Comparison of ENCODE assay signal across 28 cellular contexts in the genomic region with DNA sequence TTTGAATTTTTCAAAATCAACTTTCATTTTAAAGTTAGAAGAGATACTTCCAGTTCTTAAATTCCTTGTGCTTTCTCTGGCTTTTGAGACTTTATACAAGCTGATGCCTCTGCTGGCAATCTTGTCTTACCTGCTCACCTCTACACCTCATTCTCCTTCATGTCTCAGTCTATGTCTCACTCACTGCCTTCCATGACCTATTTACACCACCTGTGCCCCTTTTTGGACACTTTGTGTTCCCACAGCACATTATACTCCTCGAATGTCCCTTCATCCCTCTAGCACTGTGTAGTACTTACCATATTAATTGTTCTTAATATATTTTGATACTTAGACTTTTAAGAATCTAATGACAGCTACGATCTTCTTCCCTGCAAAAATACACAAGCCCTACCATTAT.
"Had no signal": no experiment of that assay in that cellular context is flagged by ENCODE, and none has a peak within 500 bp of the region (broad histone marks: within the 10 kb centered on the region; RNA-seq: fewer than 3 reads in every experiment).

No MANE protein-coding gene starts in this region.

- H3K4me1 ChIP-seq: prostate gland, uterus had no signal

- H3K27ac Mint-ChIP-seq: effector memory CD8-positive, alpha-beta T cell; mesothelial cell of epicardium; naive B cell; natural killer cell treated with Interleukin-12 subunit alpha and Interleukin-12 subunit beta and Interleukin-15 and Interleukin-18, amount 100 ng/mL, for 72 hours; stimulated activated memory B cell treated with anti-CD40 and anti-IgM and Interleukin-4, amounts not matched to agents 10 μg/mL and 1 μg/mL and 100 μg/mL, for 72 hours had no signal

- H3K9me3 ChIP-seq: esophagus squamous epithelium, heart right ventricle, left lung, mucosa of descending colon, prostate gland, spleen, thoracic aorta, tibial nerve, upper lobe of right lung, uterus had no signal

- ATAC-seq: effector memory CD8-positive, alpha-beta T cell; heart right ventricle; left cardiac atrium; left lung; mucosa of descending colon; natural killer cell treated with Interleukin-12 subunit alpha and Interleukin-12 subunit beta and Interleukin-15 and Interleukin-18, amount 100 ng/mL, for 72 hours; right cardiac atrium; stimulated activated memory B cell treated with anti-CD40 and anti-IgM and Interleukin-4, amounts not matched to agents 10 μg/mL and 1 μg/mL and 100 μg/mL, for 72 hours; stimulated activated naive CD8-positive, alpha-beta T cell treated with anti-CD3 and anti-CD28 coated beads, Interleukin-15, Interleukin-2, amounts not matched to agents 100 U/mL and 50 U/mL, for 24 hours; upper lobe of right lung had no signal

- H3K9me3 Mint-ChIP-seq: effector memory CD8-positive, alpha-beta T cell; mesothelial cell of epicardium; naive B cell; natural killer cell treated with Interleukin-12 subunit alpha and Interleukin-12 subunit beta and Interleukin-15 and Interleukin-18, amount 100 ng/mL, for 72 hours; neural crest cell; stimulated activated memory B cell treated with anti-CD40 and anti-IgM and Interleukin-4, amounts not matched to agents 10 μg/mL and 1 μg/mL and 100 μg/mL, for 72 hours had no signal

- H3K27ac ChIP-seq: esophagus squamous epithelium, heart right ventricle, left lung, prostate gland, skin epidermis, spleen, thoracic aorta, tibial nerve, upper lobe of right lung, uterus had no signal

- H3K4me1 Mint-ChIP-seq: stimulated activated memory B cell treated with anti-CD40 and anti-IgM and Interleukin-4, amounts not matched to agents 10 μg/mL and 1 μg/mL and 100 μg/mL, for 72 hours had no signal

- FAIRE-seq: endometrium, islet of Langerhans had no signal

- H3K4me3 ChIP-seq: esophagus squamous epithelium, heart right ventricle, left lung, mucosa of descending colon, prostate gland, skin epidermis, spleen, thoracic aorta, tibial nerve, upper lobe of right lung, uterus had no signal

- H3K27me3 Mint-ChIP-seq: effector memory CD8-positive, alpha-beta T cell; naive B cell; natural killer cell treated with Interleukin-12 subunit alpha and Interleukin-12 subunit beta and Interleukin-15 and Interleukin-18, amount 100 ng/mL, for 72 hours; stimulated activated memory B cell treated with anti-CD40 and anti-IgM and Interleukin-4, amounts not matched to agents 10 μg/mL and 1 μg/mL and 100 μg/mL, for 72 hours had no signal

- H3K36me3 ChIP-seq: prostate gland, thoracic aorta, uterus had no signal

- H3K27me3 ChIP-seq: esophagus squamous epithelium, heart right ventricle, left lung, spleen, tibial nerve, upper lobe of right lung, uterus had no signal

- H3K4me3 Mint-ChIP-seq: effector memory CD8-positive, alpha-beta T cell; mesothelial cell of epicardium; naive B cell; natural killer cell treated with Interleukin-12 subunit alpha and Interleukin-12 subunit beta and Interleukin-15 and Interleukin-18, amount 100 ng/mL, for 72 hours; neural crest cell; stimulated activated memory B cell treated with anti-CD40 and anti-IgM and Interleukin-4, amounts not matched to agents 10 μg/mL and 1 μg/mL and 100 μg/mL, for 72 hours had no signal

- DNase-seq: cortex of kidney; effector memory CD8-positive, alpha-beta T cell; esophagus squamous epithelium; foreskin melanocyte; glutamatergic neuron; heart right ventricle; hippocampal formation; left cardiac atrium; left lung; mesenchymal stem cell; mucosa of descending colon; naive B cell; right cardiac atrium; spleen; stimulated activated CD4-positive, alpha-beta T cell treated with anti-CD3 and anti-CD28 coated beads, Interleukin-4, amount 100 ng/mL, for 4 hours; stimulated activated naive CD8-positive, alpha-beta T cell treated with anti-CD3 and anti-CD28 coated beads, Interleukin-15, Interleukin-2, amounts not matched to agents 100 U/mL and 50 U/mL, for 24 hours; upper lobe of right lung; uterus had no signal
